Comparison of ENCODE assay signal across 8 cellular contexts in genomic region chr7:87876040-87876758, GRCh38. TPM values are rescaled to one million over a fixed set of nuclear protein-coding genes. Genes with fewer than 3 reads are reported as not detected.
DNase-seq lines count a peak whose midpoint lies in the region; ATAC-seq and TF ChIP-seq lines count a peak whose summit lies in the region.

TSS of gene DBF4 (plus strand) at chr7:87876493. CDS start at chr7:87876733, 240 bp downstream.
TSS of gene SLC25A40 (minus strand) at chr7:87876360. CDS start at chr7:87858727, 17,633 bp downstream.

- H3K27me3 ChIP-seq in IMR-90 (ENCODE audit: control insufficient read depth, insufficient read depth, low read length): no peaks in the 10 kb centered on the region

- no peak within 1 kb of the TSS; the same call in 1 of the 2 replicates for H4K5ac ChIP-seq in IMR-90 (ENCODE audit: low read depth, low read length)

- H3K4ac ChIP-seq in IMR-90 (ENCODE audit: low read depth, low read length): peak within 1 kb of the TSS; percentile 66

- DNase-seq in DMS114 treated with DMSO at 0.1 percent for 48 hours (lab: John Stamatoyannopoulos, UW; ENCODE audit: unreplicated experiment) (peak; percentile 90), IMR-90 (peak; percentile 89), OCI-LY7 (ENCODE audit: low spot score) (peak; percentile 96), activated T-cell treated with anti-CD3 and anti-CD28 coated beads for 1 hour (ENCODE audit: low read depth) (peak; percentile 91), epidermal melanocyte (ENCODE audit: insufficient read length, low spot score) (peak; percentile 64), middle frontal gyrus (ENCODE audit: extremely low spot score, low spot score) (peak; percentile 83)
- DNase-seq in stimulated activated CD8-positive, alpha-beta memory T cell treated with anti-CD3 and anti-CD28 coated beads, Interleukin-2, amount 100 ng/mL, for 1 hour (ENCODE audit: low read depth in 2 of 2): peak; percentile 89 to 91

- H2BK120ac ChIP-seq in IMR-90 (ENCODE audit: low read depth, low read length): peak within 1 kb of the TSS; percentile 49

- H2AK9ac ChIP-seq in IMR-90 (replicated peaks; ENCODE audit: low read depth, low read length, poor library complexity): peak within 1 kb of the TSS; percentile 95

- WGBS in IMR-90 (ENCODE audit: extremely low coverage in 2 of 2, insufficient read length in 1 of 2), 2 experiments: 1% methylated on average over 44 of the region's 80 CpGs; no CpG with 5 or more reads in 1 of the 2 experiments

- no peak for TF ChIP-seq RAD21 in IMR-90 (IDR thresholded peaks at IDR 0.05; ENCODE audit: low read length)

- H3K18ac ChIP-seq in IMR-90 (ENCODE audit: low read depth, low read length): no peak within 1 kb of the TSS; the same call in 1 of the 2 replicates

- peaks cover 4 to 30% of the 10 kb centered on the region in 2 experiments for H3K79me1 ChIP-seq in IMR-90 (ENCODE audit: low read depth in 1 of 2, low read length in 2 of 2)

- no peak within 1 kb of the TSS; the same call in 1 of the 2 replicates for H4K91ac ChIP-seq in IMR-90 (ENCODE audit: insufficient read depth, low read depth, low read length)

- peak within 1 kb of the TSS; percentile 64 for H3K9ac ChIP-seq in IMR-90 (ENCODE audit: low read depth, low read length)

- no peaks in the 10 kb centered on the region for H3K9me1 ChIP-seq in IMR-90 (ENCODE audit: insufficient read depth, low read length)

- in situ Hi-C loops in IMR-90 (cut with MboI; ENCODE audit: low sequenced_read_pairs): loop anchor here (10.0 kb wide), 1 partner anchor 561 kb away; no protein-coding TSS in a partner anchor

- H3K4me1 ChIP-seq in IMR-90 (ENCODE audit: control insufficient read depth, insufficient read depth, low read length): no peaks in the 10 kb centered on the region
- H3K4me1 ChIP-seq in OCI-LY7 (ENCODE audit: insufficient read depth, low read length, poor library complexity, severe bottlenecking): peaks cover 29% of the 10 kb centered on the region

- peak; percentile 86 for TF ChIP-seq POLR2A in IMR-90 (IDR thresholded peaks at IDR 0.05; ENCODE audit: low read depth, low read length)

- H3K79me2 ChIP-seq in OCI-LY7 (ENCODE audit: insufficient read depth, low read depth, low read length): peaks cover 92% of the 10 kb centered on the region

- CTCF ChIA-PET in IMR-90 (lab: Yijun Ruan, JAX): no interaction called here
- CTCF ChIA-PET in OCI-LY7 (lab: Charles Lee; ENCODE audit: unreplicated experiment): no interaction called here

- BruUV-seq in IMR-90 (replicated peaks; lab: Mats Ljungman, UMichigan) (no TSS peak), OCI-LY7 (replicated peaks; lab: Mats Ljungman, UMichigan) (no TSS peak)

- H3K23ac ChIP-seq in IMR-90 (ENCODE audit: low read depth, low read length): peak within 1 kb of the TSS; percentile 79

- H4K20me1 ChIP-seq in IMR-90 (ENCODE audit: insufficient read depth, low read length) (no peaks in the 10 kb centered on the region), OCI-LY7 (ENCODE audit: insufficient read depth, low read length) (peaks cover 24% of the 10 kb centered on the region)

- H2AFZ ChIP-seq in IMR-90 (replicated peaks; ENCODE audit: low read length, poor library complexity): peak within 1 kb of the TSS; percentile 96
- peak within 1 kb of the TSS; percentile 72 for H2AFZ ChIP-seq in OCI-LY7 (ENCODE audit: low read length)

- H2AK5ac ChIP-seq in IMR-90 (ENCODE audit: low read depth, low read length): peak within 1 kb of the TSS; percentile 13; the same call in 1 of the 2 replicates

- H3K4me2 ChIP-seq in IMR-90 (ENCODE audit: low read depth, low read length) (peak within 1 kb of the TSS; percentile 78), OCI-LY7 (ENCODE audit: low read length) (peak within 1 kb of the TSS; percentile 89)

- H3K9me3 ChIP-seq in IMR-90 (ENCODE audit: control insufficient read depth, insufficient read depth, low read length) (peaks cover under 1% of the 10 kb centered on the region; the same call in 1 of the 2 replicates), OCI-LY7 (ENCODE audit: low read length) (peaks cover 19% of the 10 kb centered on the region)

- intact Hi-C loops in IMR-90 (cut with micrococcal nuclease) (loop anchor here (5.0 to 10.0 kb wide), 4 partner anchors 39 to 721 kb away; partner anchors contain the start of gene DMTF1), OCI-LY7 (cut with micrococcal nuclease; ENCODE audit: unreplicated experiment) (loop anchor here (1.0 to 5.0 kb wide), 5 partner anchors 58 to 719 kb away; partner anchors contain the start of genes ADAM22, CROT and TMEM243)

- H4K8ac ChIP-seq in IMR-90 (ENCODE audit: low read depth in 2 of 2, low read length in 2 of 2): peak within 1 kb of the TSS in 1 of 2 experiments; percentile 67; a peak in 1 of 4 replicates

- no peak within 1 kb of the TSS; the same call in 1 of the 2 replicates for H2BK20ac ChIP-seq in IMR-90 (ENCODE audit: low read depth, low read length)

- peak within 1 kb of the TSS; percentile 46 for H2BK5ac ChIP-seq in IMR-90 (ENCODE audit: low read depth, low read length, poor library complexity, severe bottlenecking)

- H3K9me2 ChIP-seq in OCI-LY7 (ENCODE audit: insufficient read depth, low read length): no peaks in the 10 kb centered on the region

- H3K27ac ChIP-seq in IMR-90 (ENCODE audit: insufficient read depth, low read length) (peak within 1 kb of the TSS; percentile 39), OCI-LY7 (ENCODE audit: low read depth, low read length, poor library complexity, severe bottlenecking) (peak within 1 kb of the TSS; percentile 99)

- H3K4me3 ChIP-seq in IMR-90 (ENCODE audit: insufficient read depth, low read depth, low read length): peak within 1 kb of the TSS; percentile 61
- peak within 1 kb of the TSS; percentile 94 for H3K4me3 ChIP-seq in OCI-LY7 (ENCODE audit: low read depth, low read length, poor library complexity, severe bottlenecking)

- H3K56ac ChIP-seq in IMR-90 (ENCODE audit: extremely low read depth, insufficient read depth, low read length): peak within 1 kb of the TSS; percentile 72

- TF ChIP-seq CTCF in IMR-90 (conservative IDR thresholded peaks at IDR 0.05; ENCODE audit: low read depth, low read length): no peak
- no peak for TF ChIP-seq CTCF in OCI-LY7 (conservative IDR thresholded peaks at IDR 0.05; ENCODE audit: low read length)

- peak within 1 kb of the TSS; percentile 43; the same call in 1 of the 2 replicates for H3K14ac ChIP-seq in IMR-90 (replicated peaks; ENCODE audit: low read depth, low read length)

- POLR2A ChIA-PET in IMR-90 (lab: Charles Lee; ENCODE audit: unreplicated experiment) (no interaction called here), OCI-LY7 (lab: Charles Lee) (interaction anchor here (1.1 to 2.0 kb wide), 5 partner anchors 11 to 660 kb away, joined by 3 to 7 read pairs (median 4); partner anchors contain the start of gene ADAM22)

- H2BK15ac ChIP-seq in IMR-90 (ENCODE audit: low read depth, low read length): no peak within 1 kb of the TSS

- ATAC-seq in GM21529 (IDR thresholded peaks at IDR 0.05; ENCODE audit: unreplicated experiment) (peak; percentile 89), IMR-90 (ENCODE audit: low read depth) (peak; percentile 95)

- dilution Hi-C loops in IMR-90 (cut with HindIII; ENCODE audit: low sequenced_read_pairs, unreplicated experiment): no loop called here

- no peaks in the 10 kb centered on the region; the same call in 1 of the 2 replicates for H3K36me3 ChIP-seq in IMR-90 (ENCODE audit: control insufficient read depth, insufficient read depth, low read length)
- peaks cover 67% of the 10 kb centered on the region for H3K36me3 ChIP-seq in OCI-LY7 (ENCODE audit: insufficient read depth, low read length)

TF ChIP-seq in IMR-90, 13 proteins besides CTCF, POLR2A, EP300 and RAD21:
- TF ChIP-seq RFX5 (IDR thresholded peaks at IDR 0.05; ENCODE audit: low read depth, low read length) (no peak), USF2 (IDR thresholded peaks at IDR 0.05; ENCODE audit: low read depth, low read length) (peak; percentile 78), NFE2L2 (IDR thresholded peaks at IDR 0.05; ENCODE audit: low read depth, low read length) (no peak), MAZ (IDR thresholded peaks at IDR 0.05; ENCODE audit: borderline replicate concordance, low read depth, low read length) (peak; percentile 90; the same call in 1 of the 2 replicates), CHD1 (IDR thresholded peaks at IDR 0.05; ENCODE audit: low read depth, low read length) (no peak), RCOR1 (IDR thresholded peaks at IDR 0.05; ENCODE audit: insufficient replicate concordance, low read length) (no peak), BHLHE40 (IDR thresholded peaks at IDR 0.05; ENCODE audit: low read depth, low read length) (peak; percentile 93), ELK1 (IDR thresholded peaks at IDR 0.05; ENCODE audit: borderline replicate concordance, low read depth, low read length) (no peak), MXI1 (IDR thresholded peaks at IDR 0.05; ENCODE audit: borderline replicate concordance, low read depth, low read length) (peak; percentile 97), SMC3 (IDR thresholded peaks at IDR 0.05; ENCODE audit: low read depth, low read length) (no peak)

RNA-seq across cellular contexts. Expression of gene DBF4, which starts in this region (rescaled TPM):
- total RNA-seq in IMR-90 (2012; rRNA removed) (7.2 and 20.3 TPM in 2 replicates), OCI-LY7 (2022) (87.9 and 95.0 TPM in 2 replicates)
- polyA plus RNA-seq in IMR-90 (2012; rRNA removed): 6.3 and 6.4 TPM in 2 replicates
- polyA plus RNA-seq in IMR-90 (2012; cell fraction: cytosol; rRNA removed): 1.6 and 2.1 TPM in 2 replicates
- polyA plus RNA-seq in IMR-90 (2012; cell fraction: nucleus; rRNA removed; ENCODE audit: low replicate concordance): 1.5 and 3.9 TPM in 2 replicates
- total RNA-seq in OCI-LY7 (2014; rRNA removed; shearing (Covaris generic)): 83.9 and 99.2 TPM in 2 replicates

RNA-seq across cellular contexts. Expression of gene SLC25A40, which starts in this region (rescaled TPM):
- 4.7 and 8.6 TPM in 2 replicates for total RNA-seq in IMR-90 (2012; rRNA removed)
- polyA plus RNA-seq in IMR-90 (2012; rRNA removed): 4.6 and 6.1 TPM in 2 replicates
- 1.0 and 1.4 TPM in 2 replicates for polyA plus RNA-seq in IMR-90 (2012; cell fraction: cytosol; rRNA removed)
- polyA plus RNA-seq in IMR-90 (2012; cell fraction: nucleus; rRNA removed; ENCODE audit: low replicate concordance): 3.1 and 13.1 TPM in 2 replicates
- total RNA-seq in OCI-LY7 (2014; rRNA removed; shearing (Covaris generic)): 21.0 and 22.0 TPM in 2 replicates
- 53.6 and 66.1 TPM in 2 replicates for total RNA-seq in OCI-LY7 (2022)

Comparison
In these comparisons a context has a peak if more than half of its experiments do, and no peak if none do; other contexts are left out.
1. Peak in every context shown above with its lines: DNase-seq, ATAC-seq, H3K4me3 ChIP-seq and H3K27ac ChIP-seq.